31 cellular contexts compared by ENCODE assay signal in the genomic region with DNA sequence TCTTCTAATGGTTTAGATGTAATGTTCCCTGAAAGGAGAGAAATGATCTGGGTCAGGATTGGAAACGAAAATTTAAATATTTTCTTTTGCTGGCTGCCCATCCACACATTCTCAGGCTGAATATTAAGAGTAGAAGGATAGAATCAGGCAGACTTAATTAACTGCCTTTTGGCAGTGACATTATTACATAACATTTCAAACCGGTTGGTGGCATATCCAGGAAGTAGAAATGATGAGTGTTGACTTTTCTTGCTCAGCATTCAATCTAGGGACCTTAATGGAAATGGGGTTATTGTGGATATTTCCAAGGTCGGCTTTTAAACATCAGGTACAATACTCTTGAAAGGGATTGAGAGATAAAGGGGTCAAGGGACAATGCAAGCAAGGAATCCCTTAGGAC.
"Had no signal": no experiment of that assay in that cellular context is flagged by ENCODE, and none has a peak within 500 bp of the region (broad histone marks: within the 10 kb centered on the region; RNA-seq: fewer than 3 reads in every experiment).

No MANE protein-coding gene starts in this region.

- FAIRE-seq: astrocyte, bronchial epithelial cell, colon had no signal

- H3K27me3 ChIP-seq: brain microvascular endothelial cell, esophagus muscularis mucosa, foreskin keratinocyte, gastrocnemius medialis, heart left ventricle had no signal

- H3K9me3 ChIP-seq: esophagus muscularis mucosa, gastrocnemius medialis, heart left ventricle had no signal

- ATAC-seq: activated CD4-positive, CD25-positive, alpha-beta regulatory T cell treated with anti-CD3 and anti-CD28 coated beads, Interleukin-2, amount 50 U/mL, for 24 hours; activated CD8-positive, alpha-beta T cell treated with anti-CD3 and anti-CD28 coated beads for 36 hours; activated T-cell treated with anti-CD3 and anti-CD28 coated beads, Interleukin-2, amount 50 U/mL, for 4 hours; activated T-helper 17 cell treated with anti-CD3 and anti-CD28 coated beads, Interleukin-2, amount 50 U/mL, for 72 hours; effector memory CD8-positive, alpha-beta T cell; foreskin keratinocyte; gastrocnemius medialis; heart left ventricle; T-helper 17 cell had no signal

- H3K27ac ChIP-seq: brain microvascular endothelial cell, esophagus muscularis mucosa, foreskin keratinocyte, gastrocnemius medialis, heart left ventricle, WERI-Rb-1 had no signal

- H3K36me3 ChIP-seq: brain microvascular endothelial cell, esophagus muscularis mucosa, gastrocnemius medialis, heart left ventricle, WERI-Rb-1 had no signal

- H3K4me1 ChIP-seq: esophagus muscularis mucosa, foreskin keratinocyte, gastrocnemius medialis had no signal

- H3K4me3 ChIP-seq: esophagus muscularis mucosa, gastrocnemius medialis, heart left ventricle had no signal

- DNase-seq: activated B cell treated with CpG ODN at 0.5 μM for 24 hours; activated CD4-positive, alpha-beta T cell treated with anti-CD3 and anti-CD28 coated beads for 48 hours; activated CD4-positive, alpha-beta T cell treated with anti-CD3 and anti-CD28 coated beads, Interleukin-2, amount 50 U/mL, for 1 hour; activated CD4-positive, alpha-beta T cell treated with anti-CD3 and anti-CD28 coated beads, Interleukin-2, amount 50 U/mL, for 48 hours; activated CD8-positive, alpha-beta memory T cell treated with anti-CD3 and anti-CD28 coated beads for 24 hours; activated CD8-positive, alpha-beta T cell treated with anti-CD3 and anti-CD28 coated beads for 36 hours; activated effector memory CD4-positive, alpha-beta T cell treated with Interleukin-2 at 50 U/mL for 16 hours; activated gamma-delta T cell treated with Interleukin-2 at 50 U/mL for 16 hours; activated naive CD4-positive, alpha-beta T cell treated with anti-CD3 and anti-CD28 coated beads, Interleukin-2, amount 50 U/mL, for 16 hours; activated naive CD4-positive, alpha-beta T cell treated with Interleukin-2 at 50 U/mL for 16 hours; activated T-cell treated with anti-CD3 and anti-CD28 coated beads, Interleukin-2, amount 50 U/mL, for 4 hours; amniotic stem cell; anterior cingulate cortex; brain microvascular endothelial cell; cortex of kidney; dermis blood vessel endothelial cell; effector CD4-positive, alpha-beta T cell; effector memory CD8-positive, alpha-beta T cell; foreskin keratinocyte; gastrocnemius medialis; glutamatergic neuron; heart left ventricle; T-helper 17 cell; T1000; WERI-Rb-1 had no signal
